ENCODE assay signal across 8 cellular contexts in genomic region chr4:39353478-39354177, GRCh38. TPM values are rescaled to one million over a fixed set of nuclear protein-coding genes. Genes with fewer than 3 reads are reported as not detected.
DNase-seq lines count a peak whose midpoint lies in the region; ATAC-seq and TF ChIP-seq lines count a peak whose summit lies in the region.

No MANE protein-coding gene starts in this region.

- BruUV-seq in MCF 10A (replicated peaks; lab: Mats Ljungman, UMichigan) = TSS peak; percentile 91

- peak; percentile 78 for ATAC-seq in HG02759 (IDR thresholded peaks at IDR 0.05; ENCODE audit: unreplicated experiment)

- TF ChIP-seq CTCF in MCF 10A (IDR thresholded peaks at IDR 0.05; ENCODE audit: unreplicated experiment) = no peak

- H3K27ac Mint-ChIP-seq in activated CD4-positive, alpha-beta T cell treated with anti-CD3 and anti-CD28 coated beads, Interleukin-2, amount 10 ng/mL, durations not matched to agents 24 days and 14 days = peak overlapping the region; percentile 92
- H3K27ac Mint-ChIP-seq in MCF 10A (ENCODE audit: low read depth, unreplicated experiment) = peak overlapping the region; percentile 99

- peak; percentile 82 for DNase-seq in activated CD4-positive, alpha-beta T cell treated with anti-CD3 and anti-CD28 coated beads, Interleukin-2, amount 10 ng/mL, durations not matched to agents 24 days and 14 days
- DNase-seq in activated CD4-positive, alpha-beta T cell treated with anti-CD3 and anti-CD28 coated beads, Interleukin-2, amount 50 U/mL, for 4 hours = no peak
- DNase-seq in NCI-H226 = peak; percentile 43
- peak; percentile 55 for DNase-seq in MCF 10A (ENCODE audit: unreplicated experiment)
- DNase-seq in left kidney (ENCODE audit: low read depth, low spot score) = peak; percentile 73
- no peak for DNase-seq in NCI-H187 treated with DMSO at 0.1 percent for 48 hours (lab: John Stamatoyannopoulos, UW)

- H3K27ac ChIP-seq in temporal lobe (ENCODE audit: low read depth, low read length) = peak overlapping the region; percentile 63

- H3K9me3 Mint-ChIP-seq in activated CD4-positive, alpha-beta T cell treated with anti-CD3 and anti-CD28 coated beads, Interleukin-2, amount 10 ng/mL, durations not matched to agents 24 days and 14 days = peaks cover 6% of the 10 kb centered on the region
- no peaks in the 10 kb centered on the region for H3K9me3 Mint-ChIP-seq in MCF 10A (ENCODE audit: unreplicated experiment)

- peaks cover 53% of the 10 kb centered on the region for H3K4me1 Mint-ChIP-seq in activated CD4-positive, alpha-beta T cell treated with anti-CD3 and anti-CD28 coated beads, Interleukin-2, amount 10 ng/mL, durations not matched to agents 24 days and 14 days
- H3K4me1 Mint-ChIP-seq in MCF 10A (ENCODE audit: insufficient read depth, unreplicated experiment) = peaks cover 27% of the 10 kb centered on the region

- no peaks in the 10 kb centered on the region for H3K27me3 Mint-ChIP-seq in activated CD4-positive, alpha-beta T cell treated with anti-CD3 and anti-CD28 coated beads, Interleukin-2, amount 10 ng/mL, durations not matched to agents 24 days and 14 days
- no peaks in the 10 kb centered on the region for H3K27me3 Mint-ChIP-seq in MCF 10A (ENCODE audit: insufficient read depth, unreplicated experiment)

- POLR2A ChIA-PET in MCF 10A (lab: Yijun Ruan, JAX) = interaction anchor here (0.5 to 9.0 kb wide), 13 partner anchors 9 to 464 kb away, joined by 3 to 105 read pairs (median 3); partner anchors contain the start of genes RFC1, RPL9 and UGDH

- CTCF ChIA-PET in MCF 10A (lab: Yijun Ruan, JAX) = interaction anchor here (0.6 to 1.0 kb wide), 2 partner anchors 12 to 494 kb away, joined by 3 to 4 read pairs; partner anchors contain the start of gene RFC1

- peaks cover 52% of the 10 kb centered on the region for H3K36me3 Mint-ChIP-seq in activated CD4-positive, alpha-beta T cell treated with anti-CD3 and anti-CD28 coated beads, Interleukin-2, amount 10 ng/mL, durations not matched to agents 24 days and 14 days (ENCODE audit: low read depth)
- peaks cover 24% of the 10 kb centered on the region for H3K36me3 Mint-ChIP-seq in MCF 10A (ENCODE audit: insufficient read depth, unreplicated experiment)

- intact Hi-C loops in activated CD4-positive, alpha-beta T cell treated with anti-CD3 and anti-CD28 coated beads, Interleukin-2, amount 10 ng/mL, durations not matched to agents 24 days and 14 days (cut with micrococcal nuclease) = loop anchor here (1.0 to 10.0 kb wide), 13 partner anchors 11 to 1221 kb away; partner anchors contain the start of genes LIAS, N4BP2, RHOH and RPL9
- intact Hi-C loops in MCF 10A (cut with micrococcal nuclease) = no loop called here

- H3K4me3 Mint-ChIP-seq in activated CD4-positive, alpha-beta T cell treated with anti-CD3 and anti-CD28 coated beads, Interleukin-2, amount 10 ng/mL, durations not matched to agents 24 days and 14 days = peak overlapping the region; percentile 78
- H3K4me3 Mint-ChIP-seq in MCF 10A (ENCODE audit: unreplicated experiment) = peak overlapping the region; percentile 78

RNA-seq across cellular contexts. Expression of gene RFC1, which starts 12.5 kb away (rescaled TPM):
- total RNA-seq in activated CD4-positive, alpha-beta T cell treated with anti-CD3 and anti-CD28 coated beads, Interleukin-2, amount 10 ng/mL, durations not matched to agents 24 days and 14 days = 81.6 and 83.0 TPM in 2 replicates
- total RNA-seq in MCF 10A (2022) = 84.7 and 99.5 TPM in 2 replicates
- 35.7 TPM for total RNA-seq in temporal lobe

RNA-seq across cellular contexts. Expression of gene KLB, which starts 53.1 kb away (rescaled TPM):
- total RNA-seq in activated CD4-positive, alpha-beta T cell treated with anti-CD3 and anti-CD28 coated beads, Interleukin-2, amount 10 ng/mL, durations not matched to agents 24 days and 14 days = not detected in 2 replicates
- total RNA-seq in MCF 10A (2022) = not detected in 2 replicates
- 0.25 TPM for total RNA-seq in temporal lobe

Comparison
In these comparisons a context has a peak if more than half of its experiments do, and no peak if none do; other contexts are left out.
1. DNase-seq: peak in activated CD4-positive, alpha-beta T cell treated with anti-CD3 and anti-CD28 coated beads, Interleukin-2, amount 10 ng/mL, durations not matched to agents 24 days and 14 days (single experiment), NCI-H226 (single experiment), MCF 10A (single experiment) and left kidney (single experiment); none in activated CD4-positive, alpha-beta T cell treated with anti-CD3 and anti-CD28 coated beads, Interleukin-2, amount 50 U/mL, for 4 hours (0 of 2) and NCI-H187 treated with DMSO at 0.1 percent for 48 hours (single experiment).